11 cellular contexts compared by ENCODE assay signal in genomic region chr18:25284861-25285574, GRCh38.
A peak's percentile ranks its signal among the peaks of the same experiment; 100 is the strongest.
DNase-seq lines count a peak whose midpoint lies in the region; ATAC-seq and TF ChIP-seq lines count a peak whose summit lies in the region.
"Had no signal": no experiment of that assay in that cellular context is flagged by ENCODE, and none has a peak within 500 bp of the region (broad histone marks: within the 10 kb centered on the region; RNA-seq: fewer than 3 reads in every experiment).

No MANE protein-coding gene starts in this region.

- H4K8ac ChIP-seq in H9 (replicated peaks; ENCODE audit: insufficient read length, low read depth, low read length) = no peak overlapping the region

- H3K4ac ChIP-seq in H9 (ENCODE audit: low read depth, low read length) = no peak overlapping the region

- no peak overlapping the region for H3K4me2 ChIP-seq in H9 (ENCODE audit: insufficient read depth, insufficient read length, low read length)

- WGBS in ovary, 3 donors = 37 to 50% (median 40%) methylated on average over 11 of the region's 11 CpGs
- WGBS in H9 (ENCODE audit: extremely low coverage, insufficient read length, low lambda C conversion rate) = no CpG with 5 or more reads among the region's 11 CpGs

- no peak overlapping the region for H2BK5ac ChIP-seq in H9 (ENCODE audit: insufficient read length, low read length)

- H2AFZ ChIP-seq in H9 (ENCODE audit: low read length) = no peak overlapping the region

- no peak overlapping the region for H3T11ph ChIP-seq in H9 (ENCODE audit: low read length)

- H3K4me3 ChIP-seq in fibroblast of mammary gland (ENCODE audit: control insufficient read depth, low read depth, low read length) (peak overlapping the region; percentile 16), ovary (no peak overlapping the region)

- no peak overlapping the region for H4K5ac ChIP-seq in H9 (ENCODE audit: insufficient read length, low read depth, low read length)

- H3K27ac Mint-ChIP-seq in H9 = no peak overlapping the region
- H3K27ac Mint-ChIP-seq: activated CD8-positive, alpha-beta T cell treated with anti-CD3 and anti-CD28 coated beads, Interleukin-2, amount 10 ng/mL, durations not matched to agents 7 days and 5 days; naive thymus-derived CD8-positive, alpha-beta T cell had no signal

- no peak overlapping the region for H2AK5ac ChIP-seq in H9 (ENCODE audit: insufficient read length, low read length)

- H2BK15ac ChIP-seq in H9 (ENCODE audit: low read depth, low read length) = no peak overlapping the region

- H3K23me2 ChIP-seq in H9 (ENCODE audit: insufficient read length, low read depth, low read length, poor library complexity, severe bottlenecking) = no peaks in the 10 kb centered on the region

- no peaks in the 10 kb centered on the region for H3K36me3 ChIP-seq in ovary

- TF ChIP-seq POLR2A in ovary (IDR thresholded peaks at IDR 0.05) = no peak

- no peaks in the 10 kb centered on the region for H3K36me3 Mint-ChIP-seq in activated T-cell treated with anti-CD3 and anti-CD28 coated beads, Interleukin-2, amount 50 U/mL, for 4 hours (ENCODE audit: insufficient read depth)
- H3K36me3 Mint-ChIP-seq in H9 (ENCODE audit: insufficient read depth in 1 of 3, low read depth in 3 of 3) = no peaks in the 10 kb centered on the region
- H3K36me3 Mint-ChIP-seq: naive thymus-derived CD8-positive, alpha-beta T cell had no signal

- DNase-seq in EH (ENCODE audit: low read depth) (peak; percentile 31), NCI-H2227 treated with DMSO at 0.1 percent for 48 hours (lab: John Stamatoyannopoulos, UW) (peak; percentile 52), fibroblast of mammary gland (ENCODE audit: low read depth) (peak; percentile 82), ovary (peak; percentile 36 to 53 (median 43)), H9 (no peak), T-helper 1 cell (no peak)
- DNase-seq in activated T-cell treated with anti-CD3 and anti-CD28 coated beads, Interleukin-2, amount 50 U/mL, for 4 hours = no peak
- DNase-seq: activated CD8-positive, alpha-beta T cell treated with anti-CD3 and anti-CD28 coated beads, Interleukin-2, amount 10 ng/mL, durations not matched to agents 7 days and 5 days; naive thymus-derived CD8-positive, alpha-beta T cell; NCI-H1092 treated with DMSO at 0.1 percent for 48 hours had no signal

- no peak overlapping the region for H3K14ac ChIP-seq in H9 (ENCODE audit: insufficient read depth, low read length)

- no peak overlapping the region for H2BK120ac ChIP-seq in H9 (ENCODE audit: low read depth, low read length, poor library complexity, severe bottlenecking)

- H3K4me1 Mint-ChIP-seq in activated T-cell treated with anti-CD3 and anti-CD28 coated beads, Interleukin-2, amount 50 U/mL, for 4 hours (ENCODE audit: low read depth) = no peaks in the 10 kb centered on the region
- H3K4me1 Mint-ChIP-seq in H9 = peaks cover 23 to 29% of the 10 kb centered on the region in 2 experiments

- H3K18ac ChIP-seq in H9 (ENCODE audit: insufficient read length, low read depth, low read length) = no peak overlapping the region

- no peak overlapping the region for H3K9ac ChIP-seq in H9 (ENCODE audit: extremely low read depth, insufficient read length, low read length)

- intact Hi-C loops in ovary (cut with DNase I) = loop anchor here in 1 of 4 donors (10.0 kb wide), 1 partner anchor 50 kb away; no protein-coding TSS in a partner anchor

- ATAC-seq in activated T-cell treated with anti-CD3 and anti-CD28 coated beads, Interleukin-2, amount 50 U/mL, for 4 hours = no peak
- no peak for ATAC-seq in GM19324 (IDR thresholded peaks at IDR 0.05; ENCODE audit: low FRiP score, unreplicated experiment)
- ATAC-seq: activated CD8-positive, alpha-beta T cell treated with anti-CD3 and anti-CD28 coated beads, Interleukin-2, amount 10 ng/mL, durations not matched to agents 7 days and 5 days; naive thymus-derived CD8-positive, alpha-beta T cell had no signal

- no peak overlapping the region for H4K91ac ChIP-seq in H9 (ENCODE audit: insufficient read length, low read depth, low read length)

- no peaks in the 10 kb centered on the region for H3K79me2 ChIP-seq in H9 (ENCODE audit: insufficient read depth, low read length)

- H3K56ac ChIP-seq in H9 (ENCODE audit: insufficient read length, low read depth, low read length) = no peak overlapping the region

- no peaks in the 10 kb centered on the region for H3K79me1 ChIP-seq in H9 (ENCODE audit: insufficient read depth, low read depth, low read length, poor library complexity, severe bottlenecking)

- H4K20me1 ChIP-seq in H9 (ENCODE audit: control insufficient read depth, insufficient read depth, insufficient read length) = no peaks in the 10 kb centered on the region

- no peaks in the 10 kb centered on the region for H3K9me3 Mint-ChIP-seq in activated T-cell treated with anti-CD3 and anti-CD28 coated beads, Interleukin-2, amount 50 U/mL, for 4 hours
- H3K9me3 Mint-ChIP-seq in H9 = no peaks in the 10 kb centered on the region; a peak in 1 of 5 replicates
- H3K9me3 Mint-ChIP-seq: naive thymus-derived CD8-positive, alpha-beta T cell had no signal

- no peak overlapping the region for H3K4me3 Mint-ChIP-seq in activated T-cell treated with anti-CD3 and anti-CD28 coated beads, Interleukin-2, amount 50 U/mL, for 4 hours
- H3K4me3 Mint-ChIP-seq in H9 = no peak overlapping the region
- H3K4me3 Mint-ChIP-seq: activated CD8-positive, alpha-beta T cell treated with anti-CD3 and anti-CD28 coated beads, Interleukin-2, amount 10 ng/mL, durations not matched to agents 7 days and 5 days; naive thymus-derived CD8-positive, alpha-beta T cell had no signal

- H2BK12ac ChIP-seq in H9 (ENCODE audit: insufficient read length, low read depth, low read length) = no peak overlapping the region

- peaks cover 1% of the 10 kb centered on the region for H3K27me3 Mint-ChIP-seq in activated T-cell treated with anti-CD3 and anti-CD28 coated beads, Interleukin-2, amount 50 U/mL, for 4 hours (ENCODE audit: low read depth)
- no peaks in the 10 kb centered on the region; the same call in 1 of the 2 replicates for H3K27me3 Mint-ChIP-seq in H9 (ENCODE audit: low read depth)

- H3K4me1 ChIP-seq in ovary (ENCODE audit: insufficient read depth) (peaks cover 6% of the 10 kb centered on the region), H9 (ENCODE audit: insufficient read depth, low read length) (peaks cover 7% of the 10 kb centered on the region; the same call in 1 of the 2 replicates)

- H3K9me3 ChIP-seq in ovary = no peaks in the 10 kb centered on the region
- H3K9me3 ChIP-seq in H9 (ENCODE audit: control insufficient read depth, low read depth, low read length) = no peaks in the 10 kb centered on the region

- TF ChIP-seq CTCF in fibroblast of mammary gland (conservative IDR thresholded peaks at IDR 0.05; ENCODE audit: control insufficient read depth, insufficient read depth, low read depth, low read length) (no peak), ovary (IDR thresholded peaks at IDR 0.05) (no peak), H9 (conservative IDR thresholded peaks at IDR 0.05) (no peak)

- no peak overlapping the region for H3K23ac ChIP-seq in H9 (ENCODE audit: insufficient read length, low read depth, low read length)

- H3K27ac ChIP-seq in ovary (no peak overlapping the region), H9 (ENCODE audit: insufficient read length, low read depth, low read length) (no peak overlapping the region)

- no peak for TF ChIP-seq EP300 in ovary (IDR thresholded peaks at IDR 0.05)

- H2BK20ac ChIP-seq in H9 (ENCODE audit: low read depth, low read length, poor library complexity, severe bottlenecking) = no peak overlapping the region

- H3K27me3 ChIP-seq in ovary = no peaks in the 10 kb centered on the region
- H3K27me3 ChIP-seq in H9 (ENCODE audit: insufficient read depth, low read length) = no peaks in the 10 kb centered on the region

Comparison
In these comparisons a context has a peak if more than half of its experiments do, and no peak if none do; other contexts are left out.
1. DNase-seq: peak in EH (single experiment), NCI-H2227 treated with DMSO at 0.1 percent for 48 hours (single experiment), fibroblast of mammary gland (single experiment) and ovary (5 of 5); none in activated T-cell treated with anti-CD3 and anti-CD28 coated beads, Interleukin-2, amount 50 U/mL, for 4 hours (single experiment), H9 (single experiment) and T-helper 1 cell (0 of 5).